ENCODE assay signal across 11 cellular contexts in genomic region chr12:32061033-32061432, GRCh38. TPM values are rescaled to one million over a fixed set of nuclear protein-coding genes. Genes with fewer than 3 reads are reported as not detected.
A peak's percentile ranks its signal among the peaks of the same experiment; 100 is the strongest.
DNase-seq lines count a peak whose midpoint lies in the region; ATAC-seq and TF ChIP-seq lines count a peak whose summit lies in the region.
"Had no signal": no experiment of that assay in that cellular context is flagged by ENCODE, and none has a peak within 500 bp of the region (broad histone marks: within the 10 kb centered on the region; RNA-seq: fewer than 3 reads in every experiment).

No MANE protein-coding gene starts in this region.

- no peaks in the 10 kb centered on the region for H3K27me3 Mint-ChIP-seq in memory B cell
- H3K27me3 Mint-ChIP-seq: CD8-positive, alpha-beta memory T cell had no signal

- POLR2A ChIA-PET in HEK293 (lab: Yijun Ruan, JAX) (interaction anchor here (1.3 kb wide), 1 partner anchor 694 kb away, joined by 6 read pairs; the partner anchor contains the start of gene YARS2), PC-9 (lab: Charles Lee; ENCODE audit: unreplicated experiment) (no interaction called here)

- H3K4me1 Mint-ChIP-seq in memory B cell = peaks cover 10% of the 10 kb centered on the region

- peak overlapping the region; percentile 53; the same call in 1 of the 2 replicates for H3K4me2 ChIP-seq in PC-9
- H3K4me2 ChIP-seq: BLaER1 had no signal

- no peaks in the 10 kb centered on the region for H4K20me1 ChIP-seq in PC-9 (ENCODE audit: insufficient read depth)
- H4K20me1 ChIP-seq: BLaER1 had no signal

- H2AFZ ChIP-seq in PC-9 = no peak overlapping the region

- H3K4me3 ChIP-seq in HEK293 (ENCODE audit: low read depth, low read length) = no peak overlapping the region
- H3K4me3 ChIP-seq in PC-9 = no peak overlapping the region
- H3K4me3 ChIP-seq: BLaER1 had no signal

- H3K9me3 ChIP-seq in HEK293 (ENCODE audit: control insufficient read depth, insufficient read depth, low read depth, low read length) (no peaks in the 10 kb centered on the region), PC-9 (ENCODE audit: insufficient read depth, low read depth) (no peaks in the 10 kb centered on the region)
- H3K9me3 ChIP-seq: BLaER1 had no signal

- H3K36me3 ChIP-seq in HEK293 (ENCODE audit: control insufficient read depth in 2 of 2, insufficient read depth in 1 of 2, low read length in 2 of 2) = no peaks in the 10 kb centered on the region
- H3K36me3 ChIP-seq in PC-9 (ENCODE audit: low read depth) = no peaks in the 10 kb centered on the region
- H3K36me3 ChIP-seq: BLaER1 had no signal

- no peaks in the 10 kb centered on the region for H3K9me2 ChIP-seq in PC-9 (ENCODE audit: insufficient read depth)

- in situ Hi-C loops in KBM-7 (cut with MboI; ENCODE audit: low pct_unique_long_range_greater_than_20kb, low sequenced_read_pairs) = no loop called here

- peaks cover 2% of the 10 kb centered on the region for H3K36me3 Mint-ChIP-seq in memory B cell
- H3K36me3 Mint-ChIP-seq: CD8-positive, alpha-beta memory T cell had no signal

- intact Hi-C loops in PC-9 (cut with micrococcal nuclease; ENCODE audit: unreplicated experiment) = loop anchor here (10.0 kb wide), 1 partner anchor 614 kb away; the partner anchor contains the start of gene DNM1L

- H3F3A ChIP-seq in PC-9 (ENCODE audit: insufficient read depth, low read depth) = no peaks in the 10 kb centered on the region

- H3K9me3 Mint-ChIP-seq in memory B cell = peaks cover 2% of the 10 kb centered on the region
- H3K9me3 Mint-ChIP-seq: CD8-positive, alpha-beta memory T cell; HFFc6 had no signal

- H3K27ac Mint-ChIP-seq in memory B cell = peak overlapping the region; percentile 60
- H3K27ac Mint-ChIP-seq: HFFc6 had no signal

- TF ChIP-seq CTCF in HEK293 (tag by site-specific recombination; IDR thresholded peaks at IDR 0.05) = no peak
- TF ChIP-seq CTCF in PC-9 (conservative IDR thresholded peaks at IDR 0.05) = no peak

- CTCF ChIA-PET in HEK293 (lab: Yijun Ruan, JAX) = interaction anchor here (0.6 to 3.2 kb wide), 20 partner anchors 10 to 658 kb away, joined by 3 to 22 read pairs (median 4); partner anchors contain the start of gene BICD1
- CTCF ChIA-PET in PC-9 (lab: Charles Lee) = interaction anchor here (0.5 to 1.2 kb wide), 13 partner anchors 9 to 378 kb away, joined by 3 to 11 read pairs (median 4); no protein-coding TSS in a partner anchor

- no TSS peak for BruUV-seq in PC-9 (replicated peaks; lab: Mats Ljungman, UMichigan)

- H3K4me3 Mint-ChIP-seq in memory B cell = no peak overlapping the region
- H3K4me3 Mint-ChIP-seq: H9, HFFc6 had no signal

- H3K27me3 ChIP-seq in PC-9 (ENCODE audit: insufficient read depth, low read depth) = no peaks in the 10 kb centered on the region
- H3K27me3 ChIP-seq: BLaER1 had no signal

- no peak for ATAC-seq in memory B cell (ENCODE audit: low read depth)

- no peaks in the 10 kb centered on the region for H3K79me2 ChIP-seq in PC-9 (ENCODE audit: low read depth)

- H3K27ac ChIP-seq in HEK293 (ENCODE audit: extremely low read depth, low read depth, low read length) = no peak overlapping the region
- H3K27ac ChIP-seq in PC-9 = no peak overlapping the region
- H3K27ac ChIP-seq: BLaER1 had no signal

- no peaks in the 10 kb centered on the region for H3K4me1 ChIP-seq in HEK293 (ENCODE audit: control insufficient read depth, insufficient read depth, low read length)
- H3K4me1 ChIP-seq in PC-9 (replicated peaks; ENCODE audit: insufficient read depth) = no peaks in the 10 kb centered on the region
- H3K4me1 ChIP-seq: BLaER1, Caco-2 had no signal

- DNase-seq in PC-9 = no peak
- no peak for DNase-seq in memory B cell (ENCODE audit: low spot score in 2 of 2)
- no peak for DNase-seq in activated CD4-positive, CD25-positive, alpha-beta regulatory T cell treated with anti-CD3 and anti-CD28 coated beads, Interleukin-2, amount 50 U/mL, for 72 hours
- DNase-seq in foreskin melanocyte = no peak
- DNase-seq in KBM-7 = no peak

TF ChIP-seq in HEK293, 187 proteins besides CTCF, POLR2A, EP300 and RAD21:
- TF ChIP-seq ZBTB17 (tag by site-specific recombination; IDR thresholded peaks at IDR 0.05) (peak; percentile 80), ZSCAN4 (tag by site-specific recombination; IDR thresholded peaks at IDR 0.05) (no peak)
- TF ChIP-seq, protein P1, sequence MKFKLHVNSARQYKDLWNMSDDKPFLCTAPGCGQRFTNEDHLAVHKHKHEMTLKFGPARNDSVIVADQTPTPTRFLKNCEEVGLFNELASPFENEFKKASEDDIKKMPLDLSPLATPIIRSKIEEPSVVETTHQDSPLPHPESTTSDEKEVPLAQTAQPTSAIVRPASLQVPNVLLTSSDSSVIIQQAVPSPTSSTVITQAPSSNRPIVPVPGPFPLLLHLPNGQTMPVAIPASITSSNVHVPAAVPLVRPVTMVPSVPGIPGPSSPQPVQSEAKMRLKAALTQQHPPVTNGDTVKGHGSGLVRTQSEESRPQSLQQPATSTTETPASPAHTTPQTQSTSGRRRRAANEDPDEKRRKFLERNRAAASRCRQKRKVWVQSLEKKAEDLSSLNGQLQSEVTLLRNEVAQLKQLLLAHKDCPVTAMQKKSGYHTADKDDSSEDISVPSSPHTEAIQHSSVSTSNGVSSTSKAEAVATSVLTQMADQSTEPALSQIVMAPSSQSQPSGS (tag by site-specific recombination; IDR thresholded peaks at IDR 0.05; ENCODE audit: low read depth) = peak; percentile 82

RNA-seq across cellular contexts. Expression of gene BICD1, which starts 45.6 kb away (rescaled TPM):
- total RNA-seq in PC-9 (2021) = 41.1 and 41.3 TPM in 2 replicates
